Comparison of ENCODE assay signal across 16 cellular contexts in genomic region chr3:89180334-89180733, GRCh38.
DNase-seq lines count a peak whose midpoint lies in the region; ATAC-seq lines count a peak whose summit lies in the region.
"Had no signal": no experiment of that assay in that cellular context is flagged by ENCODE, and none has a peak within 500 bp of the region (broad histone marks: within the 10 kb centered on the region; RNA-seq: fewer than 3 reads in every experiment).

No MANE protein-coding gene starts in this region.

- CTCF ChIA-PET in T-cell (lab: Charles Lee): no interaction called here

- POLR2A ChIA-PET in T-cell (lab: Charles Lee): no interaction called here

- H3K36me3 Mint-ChIP-seq in T-cell: no peaks in the 10 kb centered on the region

- H3K27me3 Mint-ChIP-seq in T-cell: no peaks in the 10 kb centered on the region

- H3K4me3 Mint-ChIP-seq in T-cell: no peak overlapping the region
- H3K4me3 Mint-ChIP-seq: H9, immature natural killer cell had no signal

- H3K27ac Mint-ChIP-seq in T-cell: no peak overlapping the region
- H3K27ac Mint-ChIP-seq: activated T-helper 2 cell treated with anti-CD3 and anti-CD28 coated beads, Interferon-gamma antibody, Interleukin-2, Interleukin-4, amounts not matched to agents 10 μg/mL and 5 μg/mL and 100 μg/mL, durations not matched to agents 14 hours and 24 hours and 36 hours; immature natural killer cell had no signal

- DNase-seq in left ventricle myocardium superior (no peak), Right ventricle myocardium inferior (ENCODE audit: missing footprints) (no peak), amniotic epithelial cell (ENCODE audit: low read depth) (peak; percentile 26), foreskin melanocyte (peak; percentile 24), NCI-H1105 treated with DMSO at 0.1 percent for 48 hours (lab: John Stamatoyannopoulos, UW) (no peak), T-cell (no peak)
- DNase-seq: H9, immature natural killer cell, NCI-H2081 treated with DMSO at 0.1 percent for 48 hours, NCI-H524 treated with DMSO at 0.1 percent for 48 hours, T-helper 1 cell, uterus had no signal

- peaks cover 2 to 8% (median 7%) of the 10 kb centered on the region in 3 donors for H3K9me3 Mint-ChIP-seq in T-cell
- H3K9me3 Mint-ChIP-seq: H9 had no signal

- intact Hi-C loops in left ventricle myocardium superior (cut with micrococcal nuclease): no loop called here
- intact Hi-C loops in Right ventricle myocardium inferior (cut with DNase I): no loop called here

- H3K4me1 Mint-ChIP-seq in T-cell: no peaks in the 10 kb centered on the region
- H3K4me1 Mint-ChIP-seq: immature natural killer cell had no signal

- ATAC-seq in left ventricle myocardium superior: peak; percentile 34
- ATAC-seq in Right ventricle myocardium inferior: no peak
- ATAC-seq in HG03571 (IDR thresholded peaks at IDR 0.05; ENCODE audit: unreplicated experiment): no peak
- ATAC-seq in esophagus mucosa: no peak
- no peak for ATAC-seq in T-cell (replicated peaks in 1 of 4)
- ATAC-seq: HepG2 had no signal

Comparison
In these comparisons a context has a peak if more than half of its experiments do, and no peak if none do; other contexts are left out.
1. DNase-seq: peak in amniotic epithelial cell (single experiment) and foreskin melanocyte (single experiment); none in left ventricle myocardium superior (single experiment), Right ventricle myocardium inferior (single experiment), NCI-H1105 treated with DMSO at 0.1 percent for 48 hours (single experiment) and T-cell (0 of 34).